ENCODE assay signal across 10 cellular contexts in the genomic region with DNA sequence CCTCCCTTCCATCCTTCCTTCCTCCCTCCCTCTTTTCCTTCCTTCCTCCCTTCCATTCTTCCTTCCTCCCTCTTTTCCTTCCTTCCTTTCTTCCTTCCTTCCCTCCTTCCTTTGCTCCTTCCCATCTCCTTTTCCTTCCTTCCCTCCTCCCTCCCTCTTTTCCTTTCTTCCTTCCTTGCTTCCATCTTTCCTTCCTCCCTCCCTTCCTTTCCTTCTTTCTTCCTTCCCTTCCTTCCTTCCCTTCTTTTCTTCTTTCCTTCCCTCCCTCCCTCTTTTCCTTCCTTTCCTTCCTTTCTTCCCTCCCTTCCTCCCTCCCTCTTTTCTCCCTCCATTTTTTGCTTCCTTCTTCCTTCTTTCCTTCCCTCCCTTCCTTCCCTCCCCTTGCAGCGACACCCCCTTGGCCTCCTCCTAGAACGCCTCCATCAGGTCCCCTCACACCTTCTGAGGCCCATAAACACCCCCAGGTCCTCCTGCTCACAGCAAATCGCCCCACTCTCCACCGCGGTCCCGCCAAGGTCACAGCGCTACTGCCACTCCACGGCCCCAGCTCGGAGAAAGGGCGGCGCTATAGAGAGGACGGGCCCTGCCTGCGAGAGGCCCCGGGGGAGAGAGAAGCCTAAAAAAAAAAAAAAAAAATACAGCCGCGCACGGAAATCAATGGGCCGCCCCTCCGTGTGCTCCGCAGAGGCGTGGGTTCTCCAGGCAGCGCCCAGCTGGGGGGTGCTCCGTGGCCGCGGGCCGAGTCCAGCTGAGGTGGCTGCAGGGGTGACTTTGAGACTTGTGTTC.
"Had no signal": no experiment of that assay in that cellular context is flagged by ENCODE, and none has a peak within 500 bp of the region (broad histone marks: within the 10 kb centered on the region; RNA-seq: fewer than 3 reads in every experiment).

No MANE protein-coding gene starts in this region.

- H3K4me2 ChIP-seq: KMS-11 had no signal

- H3K27ac Mint-ChIP-seq: H9, HFFc6 had no signal

- H3K4me3 Mint-ChIP-seq: H9, HFFc6 had no signal

- DNase-seq: GM23248, GOT3, H9, HCEC 1CT, HFFc6, IMR-90, KBM-7 had no signal

- FAIRE-seq: H54 had no signal

- H3K4me3 ChIP-seq: GM23248 had no signal

- H3K27ac ChIP-seq: GM23248, HL-60, KMS-11 had no signal

- H3K9ac ChIP-seq: GM23248, KMS-11 had no signal

- H2AFZ ChIP-seq: GM23248 had no signal
